Comparison of ENCODE assay signal across 14 cellular contexts in the genomic region with DNA sequence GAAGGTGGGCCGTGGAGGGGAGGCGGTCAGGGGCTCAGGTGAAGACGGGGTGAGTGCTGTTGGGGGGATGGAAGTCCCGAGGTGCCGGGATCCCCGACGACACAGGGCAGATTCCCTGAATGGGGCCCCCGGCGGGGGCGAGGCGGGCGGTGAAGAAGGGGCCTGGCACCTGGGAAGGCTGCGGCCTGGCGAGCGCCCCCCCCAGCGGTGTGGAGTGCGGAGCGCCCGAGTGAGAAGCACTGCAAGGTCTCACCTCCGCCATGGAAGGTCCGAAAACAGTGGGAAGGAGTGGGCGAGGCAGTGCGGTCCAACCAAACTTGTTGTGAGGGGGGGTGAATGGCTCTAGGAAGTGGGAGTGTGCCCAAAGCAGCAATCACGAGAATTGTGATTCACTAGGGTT. TPM values are rescaled to one million over a fixed set of nuclear protein-coding genes. Genes with fewer than 3 reads are reported as not detected.
DNase-seq lines count a peak whose midpoint lies in the region; ATAC-seq, FAIRE-seq and TF ChIP-seq lines count a peak whose summit lies in the region.
"Not testable (repeated sequence)": the region's sequence is repeated elsewhere in the genome, so short reads cannot be mapped to it uniquely, and the experiment has no call there.
"Had no signal": no experiment of that assay in that cellular context is flagged by ENCODE, and none has a peak within 500 bp of the region (broad histone marks: within the 10 kb centered on the region; RNA-seq: fewer than 3 reads in every experiment).

No MANE protein-coding gene starts in this region.

- H3K4me3 ChIP-seq in BE2C (ENCODE audit: low read depth, low read length); kidney (ENCODE audit: low read length in 2 of 2): not testable (repeated sequence)
- peak overlapping the region in 1 of 2 donors; percentile 14 for H3K4me3 ChIP-seq in testis

- H3K9me3 ChIP-seq in BE2C; kidney (ENCODE audit: control insufficient read depth in 1 of 2, low read length in 2 of 2); testis: not testable (repeated sequence)

- TF ChIP-seq CTCF in BE2C (IDR thresholded peaks at IDR 0.05; ENCODE audit: low read depth, low read length); chondrocyte (IDR thresholded peaks at IDR 0.05); kidney (IDR thresholded peaks at IDR 0.05; ENCODE audit: borderline replicate concordance, extremely low read depth, insufficient read depth); nephron progenitor cell (IDR thresholded peaks at IDR 0.05); testis (IDR thresholded peaks at IDR 0.05): not testable (repeated sequence)

- not testable (repeated sequence) for FAIRE-seq in kidney (lab: Jason Lieb, UNC)

- not testable (repeated sequence) for H3K9ac ChIP-seq in kidney (ENCODE audit: low read length in 2 of 2)

- H3K36me3 ChIP-seq in BE2C; kidney (ENCODE audit: control insufficient read depth in 1 of 2, insufficient read depth in 2 of 2, low read length in 2 of 2); testis (ENCODE audit: low read depth, missing control alignments): not testable (repeated sequence)

- 93% methylated on average over 13 of the region's 24 CpGs; no CpG with 5 or more reads in 1 of the 2 donors for WGBS in testis, 2 donors

- not testable (repeated sequence) for H3K9me3 Mint-ChIP-seq in chondrocyte (ENCODE audit: low read depth); nephron progenitor cell

- not testable (repeated sequence) for H3K4me1 ChIP-seq in BE2C; kidney (ENCODE audit: control insufficient read depth in 1 of 2, insufficient read depth in 1 of 2, low read depth in 1 of 2, low read length in 2 of 2); testis

- not testable (repeated sequence) for H3K27ac ChIP-seq in kidney (ENCODE audit: low read depth in 2 of 2, low read length in 2 of 2); testis

- DNase-seq in BE2C (peak; percentile 47), chondrocyte (ENCODE audit: low spot score) (peak; percentile 100), kidney (peak; percentile 78), nephron progenitor cell (peak; percentile 26), sciatic nerve (ENCODE audit: low spot score) (peak; percentile 79), testis (peak; percentile 74)
- DNase-seq in activated CD4-positive, CD25-positive, alpha-beta regulatory T cell treated with anti-CD3 and anti-CD28 coated beads, Interleukin-2, amount 50 U/mL, for 72 hours: peak; percentile 49
- peak; percentile 29 for DNase-seq in activated naive CD4-positive, alpha-beta T cell treated with anti-CD3 and anti-CD28 coated beads, Interleukin-2, amount 50 U/mL, for 16 hours

- H3K27me3 Mint-ChIP-seq in chondrocyte (ENCODE audit: low read depth); nephron progenitor cell (ENCODE audit: low read depth, poor library complexity): not testable (repeated sequence)

- H3K4me3 Mint-ChIP-seq in chondrocyte (ENCODE audit: unreplicated experiment); nephron progenitor cell: not testable (repeated sequence)

- not testable (repeated sequence) for TF ChIP-seq POLR2A in testis (IDR thresholded peaks at IDR 0.05)

- not testable (repeated sequence) for ATAC-seq in sciatic nerve

- not testable (repeated sequence) for H3K4me1 Mint-ChIP-seq in chondrocyte (ENCODE audit: low read depth); nephron progenitor cell

- intact Hi-C loops in kidney (cut with DNase I); sciatic nerve (cut with DNase I); testis (cut with DNase I; ENCODE audit: low total_unique reads): not testable (repeated sequence)

- H3K36me3 Mint-ChIP-seq in chondrocyte (ENCODE audit: low read depth); nephron progenitor cell (ENCODE audit: low read depth): not testable (repeated sequence)

- not testable (repeated sequence) for H3K27ac Mint-ChIP-seq in chondrocyte (ENCODE audit: unreplicated experiment); nephron progenitor cell

- H3K27me3 ChIP-seq in BE2C, testis: not testable (repeated sequence)

RNA-seq across cellular contexts. Expression of a gene that starts 10.1 kb away (rescaled TPM):
- polyA plus RNA-seq in BE2C (2012; ENCODE audit: insufficient read depth, insufficient read length, low read depth): not detected
- total RNA-seq in chondrocyte (not detected in 3 replicates), kidney (not detected), sciatic nerve (not detected), testis (1 to 10 TPM; 2.0 to 5.1 TPM)
- polyA plus RNA-seq in kidney (ENCODE audit: insufficient read depth, low read depth, low replicate concordance) (not detected), testis (ENCODE audit: insufficient read depth, low read depth, low replicate concordance) (15.5 TPM)
- total RNA-seq: CD4-positive, alpha-beta memory T cell; GM23248; H4 had no signal
- polyA plus RNA-seq: A549; CD14-positive monocyte; CD4-positive, alpha-beta memory T cell; GM23248 had no signal

RNA-seq across cellular contexts. Expression of a gene that starts 19.6 kb away (rescaled TPM):
- not detected for polyA plus RNA-seq in BE2C (2012; ENCODE audit: insufficient read depth, insufficient read length, low read depth)
- total RNA-seq in chondrocyte (not detected in 3 replicates), kidney (not detected), sciatic nerve (not detected), testis (1 to 10 TPM in 1 of 2 donors, not detected in 1; 8.5 TPM)
- polyA plus RNA-seq in kidney (ENCODE audit: insufficient read depth, low read depth, low replicate concordance) (not detected), testis (ENCODE audit: insufficient read depth, low read depth, low replicate concordance) (14.2 TPM)
- total RNA-seq: CD4-positive, alpha-beta memory T cell; Daoy; GM23248; H4 had no signal
- polyA plus RNA-seq: A549; CD14-positive monocyte; CD4-positive, alpha-beta memory T cell; GM23248 had no signal

RNA-seq across cellular contexts. Expression of a gene that starts 38.0 kb away (rescaled TPM):
- not detected for polyA plus RNA-seq in BE2C (2012; ENCODE audit: insufficient read depth, insufficient read length, low read depth)
- total RNA-seq in chondrocyte: not detected in 3 replicates
- total RNA-seq in kidney: not detected
- not detected for polyA plus RNA-seq in kidney (ENCODE audit: insufficient read depth, low read depth, low replicate concordance)
- total RNA-seq in sciatic nerve: not detected
- not detected for total RNA-seq in testis
- polyA plus RNA-seq in testis (ENCODE audit: insufficient read depth, low read depth, low replicate concordance): not detected
- total RNA-seq: CD4-positive, alpha-beta memory T cell; Daoy; GM23248; H4 had no signal
- polyA plus RNA-seq: A549; CD14-positive monocyte; CD4-positive, alpha-beta memory T cell; GM23248 had no signal

Comparison
In these comparisons a context has a peak if more than half of its experiments do, and no peak if none do; other contexts are left out.
1. DNase-seq: peak in every context shown above with its lines; median percentile 100 in chondrocyte; 79 in sciatic nerve; 78 in kidney; 74 in testis; 49 in activated CD4-positive, CD25-positive, alpha-beta regulatory T cell treated with anti-CD3 and anti-CD28 coated beads, Interleukin-2, amount 50 U/mL, for 72 hours; 47 in BE2C; 29 in activated naive CD4-positive, alpha-beta T cell treated with anti-CD3 and anti-CD28 coated beads, Interleukin-2, amount 50 U/mL, for 16 hours; 26 in nephron progenitor cell.